Comparison of ENCODE assay signal across 10 cellular contexts in the genomic region with DNA sequence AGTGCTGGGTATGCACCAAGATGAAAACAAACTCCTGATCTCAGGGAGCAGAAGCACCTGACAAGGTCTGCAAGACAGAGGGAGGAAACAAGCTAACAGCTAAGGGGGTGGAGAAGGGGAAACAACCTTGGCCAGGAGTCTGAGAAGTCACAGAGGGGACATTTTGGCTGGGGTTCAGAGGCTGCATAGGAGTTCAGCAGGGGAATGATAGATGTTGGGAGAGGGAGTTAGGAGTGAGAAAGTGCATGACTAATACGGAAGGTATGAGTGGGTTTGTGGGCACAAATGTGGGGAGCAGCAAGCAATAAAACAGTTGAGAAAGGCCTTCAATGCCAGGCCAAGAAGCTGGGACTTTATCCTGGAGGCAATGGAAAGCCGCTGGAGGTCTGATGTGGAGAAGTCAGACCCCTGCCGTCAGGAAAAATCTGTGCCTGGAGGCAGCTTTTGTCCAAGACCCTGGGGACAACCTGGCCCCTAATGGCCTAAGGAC. TPM values are rescaled to one million over a fixed set of nuclear protein-coding genes. Genes with fewer than 3 reads are reported as not detected.
A peak's percentile ranks its signal among the peaks of the same experiment; 100 is the strongest.
DNase-seq lines count a peak whose midpoint lies in the region; ATAC-seq and TF ChIP-seq lines count a peak whose summit lies in the region.
"Had no signal": no experiment of that assay in that cellular context is flagged by ENCODE, and none has a peak within 500 bp of the region (broad histone marks: within the 10 kb centered on the region; RNA-seq: fewer than 3 reads in every experiment).

No MANE protein-coding gene starts in this region.

- no peak for ATAC-seq in left cardiac atrium
- ATAC-seq in activated naive CD8-positive, alpha-beta T cell treated with anti-CD3 and anti-CD28 coated beads, Interleukin-2, amount 50 U/mL, for 24 hours = peak; percentile 69
- no peak for ATAC-seq in GM19455 (IDR thresholded peaks at IDR 0.05; ENCODE audit: unreplicated experiment)
- no peak for ATAC-seq in HG02870 (IDR thresholded peaks at IDR 0.05; ENCODE audit: unreplicated experiment)

- no peak overlapping the region for H3K4me3 Mint-ChIP-seq in activated naive CD8-positive, alpha-beta T cell treated with anti-CD3 and anti-CD28 coated beads, Interleukin-2, amount 50 U/mL, for 24 hours
- H3K4me3 Mint-ChIP-seq: IgD-negative memory B cell had no signal

- H3K36me3 ChIP-seq in right atrium auricular region = peaks cover 36% of the 10 kb centered on the region
- peaks cover 0 to 26% of the 10 kb centered on the region in 2 donors for H3K36me3 ChIP-seq in vagina

- H3K4me1 Mint-ChIP-seq in activated naive CD8-positive, alpha-beta T cell treated with anti-CD3 and anti-CD28 coated beads, Interleukin-2, amount 50 U/mL, for 24 hours = peaks cover 24% of the 10 kb centered on the region
- H3K4me1 Mint-ChIP-seq: IgD-negative memory B cell had no signal

- no peak overlapping the region for H3K27ac Mint-ChIP-seq in activated naive CD8-positive, alpha-beta T cell treated with anti-CD3 and anti-CD28 coated beads, Interleukin-2, amount 50 U/mL, for 24 hours
- H3K27ac Mint-ChIP-seq: activated T-helper 2 cell treated with anti-CD3 and anti-CD28 coated beads, Interferon-gamma antibody, Interleukin-2, Interleukin-4, amounts not matched to agents 10 μg/mL and 5 μg/mL and 100 μg/mL, durations not matched to agents 14 hours and 24 hours and 36 hours; IgD-negative memory B cell had no signal

- H3K27me3 ChIP-seq in right atrium auricular region (no peaks in the 10 kb centered on the region), vagina (no peaks in the 10 kb centered on the region)

- peaks cover 0 to 62% of the 10 kb centered on the region in 2 donors for H3K4me1 ChIP-seq in right atrium auricular region
- H3K4me1 ChIP-seq in vagina = peaks cover 54% of the 10 kb centered on the region

- H3K27ac ChIP-seq in right atrium auricular region (peak overlapping the region; percentile 90 to 91), vagina (peak overlapping the region; percentile 63)

- no peak for TF ChIP-seq POLR2A in vagina (IDR thresholded peaks at IDR 0.05)

- DNase-seq in right atrium auricular region (ENCODE audit: low spot score) = no peak
- no peak for DNase-seq in left cardiac atrium
- DNase-seq in activated naive CD8-positive, alpha-beta T cell treated with anti-CD3 and anti-CD28 coated beads, Interleukin-2, amount 50 U/mL, for 24 hours = peak; percentile 34
- peak; percentile 86 for DNase-seq in hepatic stellate cell (ENCODE audit: low spot score)
- DNase-seq in vagina (ENCODE audit: extremely low spot score in 2 of 2) = no peak
- no peak for DNase-seq in DMS153 treated with DMSO at 0.1 percent for 48 hours (lab: John Stamatoyannopoulos, UW; ENCODE audit: unreplicated experiment)

- TF ChIP-seq CTCF in right atrium auricular region (IDR thresholded peaks at IDR 0.05) (no peak), vagina (IDR thresholded peaks at IDR 0.05) (no peak)

- peaks cover 2% of the 10 kb centered on the region for H3K27me3 Mint-ChIP-seq in activated naive CD8-positive, alpha-beta T cell treated with anti-CD3 and anti-CD28 coated beads, Interleukin-2, amount 50 U/mL, for 24 hours

- H3K4me3 ChIP-seq in right atrium auricular region (no peak overlapping the region), vagina (no peak overlapping the region)

- H3K9me3 Mint-ChIP-seq in activated naive CD8-positive, alpha-beta T cell treated with anti-CD3 and anti-CD28 coated beads, Interleukin-2, amount 50 U/mL, for 24 hours = no peaks in the 10 kb centered on the region
- H3K9me3 Mint-ChIP-seq: activated T-helper 2 cell treated with anti-CD3 and anti-CD28 coated beads, Interferon-gamma antibody, Interleukin-2, Interleukin-4, amounts not matched to agents 10 μg/mL and 5 μg/mL and 100 μg/mL, durations not matched to agents 14 hours and 24 hours and 36 hours; IgD-negative memory B cell had no signal

- intact Hi-C loops in left cardiac atrium (cut with DNase I) (no loop called here), vagina (cut with DNase I) (no loop called here)

- H3K9me3 ChIP-seq in right atrium auricular region = no peaks in the 10 kb centered on the region
- no peaks in the 10 kb centered on the region for H3K9me3 ChIP-seq in vagina

- H3K36me3 Mint-ChIP-seq in activated naive CD8-positive, alpha-beta T cell treated with anti-CD3 and anti-CD28 coated beads, Interleukin-2, amount 50 U/mL, for 24 hours (ENCODE audit: low read depth) = no peaks in the 10 kb centered on the region
- H3K36me3 Mint-ChIP-seq: IgD-negative memory B cell had no signal

RNA-seq across cellular contexts. Expression of a gene that starts 16.4 kb away (rescaled TPM):
- total RNA-seq in right atrium auricular region (10 to 100 TPM; 17.5 to 43.5 TPM), left cardiac atrium (10 to 100 TPM in 1 of 2 donors, 1 to 10 TPM in 1; 8.1 to 24.1 TPM), vagina (264 TPM)
- total RNA-seq: activated T-helper 2 cell treated with anti-CD3 and anti-CD28 coated beads, Interferon-gamma antibody, Interleukin-2, Interleukin-4, amounts not matched to agents 10 μg/mL and 5 μg/mL and 100 μg/mL, durations not matched to agents 14 hours and 24 hours and 36 hours had no signal

Comparison
In these comparisons a context has a peak if more than half of its experiments do, and no peak if none do; other contexts are left out.
1. DNase-seq: peak in activated naive CD8-positive, alpha-beta T cell treated with anti-CD3 and anti-CD28 coated beads, Interleukin-2, amount 50 U/mL, for 24 hours (single experiment) and hepatic stellate cell (single experiment); none in right atrium auricular region (single experiment), left cardiac atrium (single experiment), vagina (0 of 2) and DMS153 treated with DMSO at 0.1 percent for 48 hours (single experiment).